Comparison of ENCODE assay signal across 8 cellular contexts in genomic region chr10:117541909-117542705, GRCh38. TPM values are rescaled to one million over a fixed set of nuclear protein-coding genes. Genes with fewer than 3 reads are reported as not detected.
DNase-seq lines count a peak whose midpoint lies in the region; ATAC-seq and TF ChIP-seq lines count a peak whose summit lies in the region.

No MANE protein-coding gene starts in this region.

- H3K27me3 ChIP-seq in endodermal cell (ENCODE audit: control insufficient read depth, insufficient read depth, low read length, poor library complexity, severe bottlenecking), result peaks cover 100% of the 10 kb centered on the region

- peak overlapping the region; percentile 41 for H3K4me3 Mint-ChIP-seq in endodermal cell
- peak overlapping the region in 6 of 8 donors; percentile 2 to 70 (median 42) for H3K4me3 Mint-ChIP-seq in naive B cell

- 0 to 1% methylated on average over 16 to 62 of the region's 62 CpGs for WGBS in endodermal cell (ENCODE audit: insufficient coverage in 1 of 2, insufficient read length in 1 of 2), 2 experiments

- no peaks in the 10 kb centered on the region for H3K4me1 ChIP-seq in endodermal cell (ENCODE audit: control insufficient read depth, insufficient read depth, low read length)

- no peak for ATAC-seq in naive B cell (ENCODE audit: low read depth in 2 of 2)
- ATAC-seq in activated CD4-positive, CD25-positive, alpha-beta regulatory T cell treated with anti-CD3 and anti-CD28 coated beads, Interleukin-2, amount 50 U/mL, for 24 hours, result no peak
- no peak for ATAC-seq in HG02884 (IDR thresholded peaks at IDR 0.05; ENCODE audit: unreplicated experiment)

- DNase-seq in EH (ENCODE audit: low read depth) (peak; percentile 38), NCI-H1694 (lab: John Stamatoyannopoulos, UW) (peak; percentile 70), endodermal cell (peak; percentile 94), naive B cell (no peak), NCI-H187 (lab: John Stamatoyannopoulos, UW) (no peak)
- DNase-seq in activated CD4-positive, CD25-positive, alpha-beta regulatory T cell treated with anti-CD3 and anti-CD28 coated beads, Interleukin-2, amount 50 U/mL, for 72 hours, result no peak

- H3K4me3 ChIP-seq in endodermal cell (ENCODE audit: low read length), result peak overlapping the region; percentile 69

- H3K36me3 ChIP-seq in endodermal cell (ENCODE audit: control insufficient read depth, insufficient read depth, low read length), result no peaks in the 10 kb centered on the region

- H3K36me3 Mint-ChIP-seq in endodermal cell (ENCODE audit: low read depth) (no peaks in the 10 kb centered on the region), naive B cell (no peaks in the 10 kb centered on the region)

- H3K9me3 ChIP-seq in endodermal cell (ENCODE audit: control insufficient read depth, low read length), result no peaks in the 10 kb centered on the region

- peaks cover 15% of the 10 kb centered on the region for H3K4me1 Mint-ChIP-seq in endodermal cell
- H3K4me1 Mint-ChIP-seq in naive B cell, result peaks cover 12 to 29% (median 15%) of the 10 kb centered on the region in 3 donors

- H3K27ac ChIP-seq in endodermal cell (ENCODE audit: low read depth, low read length), result no peak overlapping the region

- H3K27ac Mint-ChIP-seq in endodermal cell (no peak overlapping the region), naive B cell (peak overlapping the region in 1 of 6 donors; percentile 69)

- no peaks in the 10 kb centered on the region for H3K9me3 Mint-ChIP-seq in endodermal cell
- H3K9me3 Mint-ChIP-seq in naive B cell, result peaks cover 0 to 5% (median 0%) of the 10 kb centered on the region in 7 donors

- no peak overlapping the region for H3K9ac ChIP-seq in endodermal cell (ENCODE audit: extremely low read depth, low read length, poor library complexity, severe bottlenecking)

- no peak for TF ChIP-seq CTCF in endodermal cell (conservative IDR thresholded peaks at IDR 0.05)

- H3K27me3 Mint-ChIP-seq in endodermal cell (ENCODE audit: insufficient read depth), result peaks cover 97% of the 10 kb centered on the region
- peaks cover 51 to 78% (median 63%) of the 10 kb centered on the region in 3 donors for H3K27me3 Mint-ChIP-seq in naive B cell

RNA-seq across cellular contexts. Expression of gene EMX2, which starts 0.4 kb away (rescaled TPM):
- total RNA-seq in endodermal cell, result under 1 TPM in 1 of 2 donors, not detected in 1; 0.18 TPM
- polyA plus RNA-seq in endodermal cell (2013, experiment 1 of 2), result 3.8 TPM
- 4.6 TPM for polyA plus RNA-seq in endodermal cell (2013, experiment 2 of 2)
- polyA plus RNA-seq in naive B cell (ENCODE audit: low read depth in 6 of 6), result not detected

Comparison
In these comparisons a context has a peak if more than half of its experiments do, and no peak if none do; other contexts are left out.
1. DNase-seq: peak in EH (single experiment), NCI-H1694 (single experiment) and endodermal cell (single experiment); none in naive B cell (single experiment), NCI-H187 (0 of 2) and activated CD4-positive, CD25-positive, alpha-beta regulatory T cell treated with anti-CD3 and anti-CD28 coated beads, Interleukin-2, amount 50 U/mL, for 72 hours (single experiment).